ENCODE assay signal across 28 cellular contexts in the genomic region with DNA sequence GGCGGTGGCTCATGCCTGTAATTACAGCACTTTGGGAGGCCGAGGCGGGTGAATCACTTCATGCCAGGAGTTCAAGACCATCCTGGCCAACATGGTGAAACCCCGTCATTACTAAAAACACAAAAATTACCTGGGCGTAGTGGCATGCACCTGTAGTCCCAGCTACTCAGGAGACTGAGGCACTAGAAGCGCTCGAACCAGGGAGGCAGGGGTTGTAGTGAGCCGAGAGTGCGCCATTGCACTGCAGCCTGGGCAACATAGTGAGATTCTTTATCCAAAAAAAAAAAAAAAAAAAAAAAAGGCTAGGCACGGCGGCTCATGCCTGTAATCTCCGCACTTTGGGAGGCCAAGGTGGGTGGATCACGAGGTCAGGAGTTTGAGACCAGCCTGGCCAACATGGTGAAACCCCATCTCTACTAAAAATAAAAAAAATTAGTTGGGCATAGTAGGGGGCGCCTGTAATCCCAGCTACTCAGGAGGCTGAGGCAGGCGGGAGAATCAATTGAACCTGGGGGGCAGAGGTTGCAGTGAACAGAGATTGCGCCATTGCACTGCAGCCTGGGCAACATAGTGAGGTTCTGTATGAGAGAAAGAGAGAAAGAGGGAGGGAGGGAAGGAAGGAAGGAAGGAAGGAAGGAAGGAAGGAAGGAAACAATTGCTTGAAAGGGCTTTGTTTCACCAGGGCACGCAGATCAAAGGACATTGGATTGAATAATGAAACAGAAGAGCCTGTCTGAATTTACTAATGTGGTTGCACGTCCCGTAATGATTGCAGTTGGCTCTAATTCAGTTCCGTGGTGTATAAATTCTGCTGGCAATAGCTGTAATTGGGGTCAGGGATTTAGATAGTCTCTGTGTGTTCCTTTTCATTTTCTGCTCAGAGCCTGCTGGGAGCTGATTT. TPM values are rescaled to one million over a fixed set of nuclear protein-coding genes. Genes with fewer than 3 reads are reported as not detected.
A peak's percentile ranks its signal among the peaks of the same experiment; 100 is the strongest.
DNase-seq lines count a peak whose midpoint lies in the region; ATAC-seq, FAIRE-seq and TF ChIP-seq lines count a peak whose summit lies in the region.
"Had no signal": no experiment of that assay in that cellular context is flagged by ENCODE, and none has a peak within 500 bp of the region (broad histone marks: within the 10 kb centered on the region; RNA-seq: fewer than 3 reads in every experiment).

No MANE protein-coding gene starts in this region.

- no peak overlapping the region for H2BK5ac ChIP-seq in mesenchymal stem cell (ENCODE audit: low read depth, low read length, poor library complexity, severe bottlenecking)

- H4K8ac ChIP-seq in mesenchymal stem cell (ENCODE audit: low read length) = no peak overlapping the region

- no peak overlapping the region for H3K4ac ChIP-seq in mesenchymal stem cell (ENCODE audit: low read depth in 1 of 2, low read length in 2 of 2)

- intact Hi-C loops in A673 (cut with micrococcal nuclease; ENCODE audit: unreplicated experiment) = loop anchor here (2.0 kb wide), 1 partner anchor 52 kb away; no protein-coding TSS in a partner anchor
- intact Hi-C loops in sigmoid colon (cut with DNase I) = loop anchor here (5.0 kb wide), 1 partner anchor 63 kb away; no protein-coding TSS in a partner anchor
- intact Hi-C loops in activated T-helper 1 cell treated with anti-CD3 and anti-CD28 coated beads, Interleukin-12 subunit alpha, Interleukin-12 subunit beta, Interleukin-2, Interleukin-4 antibody, amounts not matched to agents 30 ng/mL and 10 ng/mL and 1 ng/mL, durations not matched to agents 14 hours and 24 hours and 36 hours (cut with micrococcal nuclease) = no loop called here

- no peak overlapping the region for H4K91ac ChIP-seq in mesenchymal stem cell (ENCODE audit: low read length)

- TF ChIP-seq CTCF in A673 (conservative IDR thresholded peaks at IDR 0.05; ENCODE audit: low read depth, low read length) (no peak), sigmoid colon (IDR thresholded peaks at IDR 0.05) (no peak)

- no peak overlapping the region for H3K4me3 Mint-ChIP-seq in activated T-helper 1 cell treated with anti-CD3 and anti-CD28 coated beads, Interleukin-12 subunit alpha, Interleukin-12 subunit beta, Interleukin-2, Interleukin-4 antibody, amounts not matched to agents 30 ng/mL and 10 ng/mL and 1 ng/mL, durations not matched to agents 14 hours and 24 hours and 36 hours
- H3K4me3 Mint-ChIP-seq: CD4-positive, CD25-positive, alpha-beta regulatory T cell had no signal

- H3K4me3 ChIP-seq in A673 (ENCODE audit: low read depth, low read length, poor library complexity, severe bottlenecking) (no peak overlapping the region), mesenchymal stem cell (ENCODE audit: insufficient read depth in 1 of 2, low read depth in 1 of 2, low read length in 2 of 2) (no peak overlapping the region), sigmoid colon (no peak overlapping the region)
- H3K4me3 ChIP-seq: BLaER1, PC-9, SJCRH30 had no signal

- POLR2A ChIA-PET in A673 (lab: Charles Lee; ENCODE audit: low non-redundant PET) = no interaction called here

- H3K23ac ChIP-seq in mesenchymal stem cell (ENCODE audit: low read length in 2 of 2) = no peak overlapping the region

- H3K9me3 ChIP-seq in A673 (ENCODE audit: low read depth, low read length, poor library complexity, severe bottlenecking) (no peaks in the 10 kb centered on the region), mesenchymal stem cell (ENCODE audit: control insufficient read depth, low read length) (no peaks in the 10 kb centered on the region), sigmoid colon (no peaks in the 10 kb centered on the region)
- H3K9me3 ChIP-seq: SJCRH30 had no signal

- no peak for ATAC-seq in HG03039 (IDR thresholded peaks at IDR 0.05; ENCODE audit: unreplicated experiment)
- no peak for ATAC-seq in GM19035 (IDR thresholded peaks at IDR 0.05; ENCODE audit: unreplicated experiment)
- ATAC-seq: Right ventricle myocardium inferior had no signal

- BruUV-seq in A673 (replicated peaks; lab: Mats Ljungman, UMichigan) = no TSS peak

- H3K36me3 ChIP-seq in A673 (ENCODE audit: insufficient read depth, low read length, poor library complexity, severe bottlenecking) (no peaks in the 10 kb centered on the region), mesenchymal stem cell (ENCODE audit: control insufficient read depth in 1 of 2, insufficient read depth in 2 of 2, low read depth in 1 of 2, low read length in 2 of 2) (peaks cover 0 to 18% of the 10 kb centered on the region in 2 experiments), sigmoid colon (no peaks in the 10 kb centered on the region)
- H3K36me3 ChIP-seq: BLaER1, SJCRH30 had no signal

- no peak overlapping the region for H2AFZ ChIP-seq in mesenchymal stem cell (ENCODE audit: low read depth, low read length)
- H2AFZ ChIP-seq: PC-9 had no signal

- H3K27me3 ChIP-seq in A673 (replicated peaks; ENCODE audit: insufficient read depth, low read depth, low read length, poor library complexity) (no peaks in the 10 kb centered on the region), mesenchymal stem cell (ENCODE audit: control insufficient read depth in 1 of 2, insufficient read depth in 1 of 2, low read length in 2 of 2) (peaks cover 0 to 8% of the 10 kb centered on the region in 2 experiments), sigmoid colon (no peaks in the 10 kb centered on the region)
- H3K27me3 ChIP-seq: BLaER1, SJCRH30 had no signal

- DNase-seq in A673 (ENCODE audit: low spot score) (peak; percentile 95), NCI-H69 (lab: John Stamatoyannopoulos, UW) (peak; percentile 18), mesenchymal stem cell (no peak), sigmoid colon (peak; percentile 18), GM12892 (ENCODE audit: insufficient read length) (no peak)
- no peak for DNase-seq in activated T-helper 1 cell treated with anti-CD3 and anti-CD28 coated beads, Interleukin-12 subunit alpha, Interleukin-12 subunit beta, Interleukin-2, Interleukin-4 antibody, amounts not matched to agents 30 ng/mL and 10 ng/mL and 1 ng/mL, durations not matched to agents 14 hours and 24 hours and 36 hours (ENCODE audit: low spot score)
- DNase-seq: 8988T; CD4-positive, CD25-positive, alpha-beta regulatory T cell; DMS53; KBM-7; MV-4-11; NCI-H1105; NCI-H1436 treated with DMSO at 0.1 percent for 48 hours; NCI-H1930; NCI-H446; NCI-H524 treated with DMSO at 0.1 percent for 48 hours; PC-9; SJCRH30 had no signal

- no peak overlapping the region for H3K4me2 ChIP-seq in mesenchymal stem cell (ENCODE audit: low read length, poor library complexity, severe bottlenecking)
- H3K4me2 ChIP-seq: BLaER1, PC-9 had no signal

- 93% methylated on average over 16 of the region's 20 CpGs for WGBS in mesenchymal stem cell
- WGBS in sigmoid colon, 2 donors = 79% methylated on average over 20 of the region's 20 CpGs

- TF ChIP-seq POLR2A in sigmoid colon (IDR thresholded peaks at IDR 0.05) (no peak), GM12892 (IDR thresholded peaks at IDR 0.05; ENCODE audit: low read depth, low read length) (no peak)

- no peak overlapping the region for H3K18ac ChIP-seq in mesenchymal stem cell (ENCODE audit: low read depth in 1 of 2, low read length in 2 of 2)

- H3K4me1 ChIP-seq in A673 (ENCODE audit: insufficient read depth, low read length, poor library complexity, severe bottlenecking) (peaks cover 27% of the 10 kb centered on the region), mesenchymal stem cell (ENCODE audit: control insufficient read depth, insufficient read depth, low read depth, low read length) (no peaks in the 10 kb centered on the region), sigmoid colon (peaks cover 0 to 19% (median 17%) of the 10 kb centered on the region in 4 donors)
- H3K4me1 ChIP-seq: SJCRH30 had no signal

- no peak overlapping the region for H3K14ac ChIP-seq in mesenchymal stem cell (ENCODE audit: low read length in 2 of 2)

- no peak overlapping the region for H2AK5ac ChIP-seq in mesenchymal stem cell (ENCODE audit: low read length, severe bottlenecking)

- no peaks in the 10 kb centered on the region for H3K4me1 Mint-ChIP-seq in activated T-helper 1 cell treated with anti-CD3 and anti-CD28 coated beads, Interleukin-12 subunit alpha, Interleukin-12 subunit beta, Interleukin-2, Interleukin-4 antibody, amounts not matched to agents 30 ng/mL and 10 ng/mL and 1 ng/mL, durations not matched to agents 14 hours and 24 hours and 36 hours (ENCODE audit: low read depth)

- H2BK120ac ChIP-seq in mesenchymal stem cell (ENCODE audit: low read depth, low read length) = no peak overlapping the region

- no peaks in the 10 kb centered on the region for H3K79me1 ChIP-seq in mesenchymal stem cell (replicated peaks; ENCODE audit: low read length, poor library complexity, severe bottlenecking)

- no peaks in the 10 kb centered on the region for H3K36me3 Mint-ChIP-seq in activated T-helper 1 cell treated with anti-CD3 and anti-CD28 coated beads, Interleukin-12 subunit alpha, Interleukin-12 subunit beta, Interleukin-2, Interleukin-4 antibody, amounts not matched to agents 30 ng/mL and 10 ng/mL and 1 ng/mL, durations not matched to agents 14 hours and 24 hours and 36 hours (ENCODE audit: low read depth)
- H3K36me3 Mint-ChIP-seq: CD4-positive, CD25-positive, alpha-beta regulatory T cell had no signal

- no peaks in the 10 kb centered on the region for H3K9me3 Mint-ChIP-seq in activated T-helper 1 cell treated with anti-CD3 and anti-CD28 coated beads, Interleukin-12 subunit alpha, Interleukin-12 subunit beta, Interleukin-2, Interleukin-4 antibody, amounts not matched to agents 30 ng/mL and 10 ng/mL and 1 ng/mL, durations not matched to agents 14 hours and 24 hours and 36 hours

- H3K27ac ChIP-seq in A673 (ENCODE audit: low read depth, low read length, poor library complexity, severe bottlenecking) = peak overlapping the region; percentile 78
- no peak overlapping the region for H3K27ac ChIP-seq in mesenchymal stem cell (ENCODE audit: low read length, poor library complexity, severe bottlenecking)
- H3K27ac ChIP-seq in sigmoid colon = no peak overlapping the region
- H3K27ac ChIP-seq: BLaER1, PC-9, SJCRH30 had no signal

- no peak overlapping the region for H3K27ac Mint-ChIP-seq in activated T-helper 1 cell treated with anti-CD3 and anti-CD28 coated beads, Interleukin-12 subunit alpha, Interleukin-12 subunit beta, Interleukin-2, Interleukin-4 antibody, amounts not matched to agents 30 ng/mL and 10 ng/mL and 1 ng/mL, durations not matched to agents 14 hours and 24 hours and 36 hours

- H3K27me3 Mint-ChIP-seq in activated T-helper 1 cell treated with anti-CD3 and anti-CD28 coated beads, Interleukin-12 subunit alpha, Interleukin-12 subunit beta, Interleukin-2, Interleukin-4 antibody, amounts not matched to agents 30 ng/mL and 10 ng/mL and 1 ng/mL, durations not matched to agents 14 hours and 24 hours and 36 hours (ENCODE audit: insufficient read depth) = no peaks in the 10 kb centered on the region

- H3K9ac ChIP-seq in mesenchymal stem cell (ENCODE audit: low read length) = peak overlapping the region; percentile 11
- H3K9ac ChIP-seq: BLaER1 had no signal

- no peak for FAIRE-seq in GM12892 (lab: Jason Lieb, UNC)
- FAIRE-seq: G401.6, GM19239, H54 had no signal

- TF ChIP-seq EP300 in sigmoid colon (IDR thresholded peaks at IDR 0.05) = no peak

- no peak overlapping the region for H2BK15ac ChIP-seq in mesenchymal stem cell (ENCODE audit: low read depth, poor library complexity, severe bottlenecking)

- CTCF ChIA-PET in A673 (lab: Charles Lee) = no interaction called here

- H2BK12ac ChIP-seq in mesenchymal stem cell (ENCODE audit: low read length in 2 of 2) = no peak overlapping the region

RNA-seq across cellular contexts. Expression of a gene that starts 13.2 kb away (rescaled TPM):
- total RNA-seq in A673 (2021) (7.5 and 7.7 TPM in 2 replicates), sigmoid colon (1 to 10 TPM in 1 of 4 donors, not detected in 3; 1.1 TPM)
- polyA plus RNA-seq in mesenchymal stem cell (2013, experiment 1 of 2) = 0.01 TPM
- polyA plus RNA-seq in mesenchymal stem cell (2013, experiment 2 of 2) = not detected
- polyA plus RNA-seq in sigmoid colon = under 1 TPM in 1 of 3 donors, not detected in 2; 0.03 TPM
- polyA plus RNA-seq in GM12892 (2012; ENCODE audit: missing spikeins) = not detected
- 0.65 TPM in 1 of 2 replicates, not detected in the other for total RNA-seq in activated T-helper 1 cell treated with anti-CD3 and anti-CD28 coated beads, Interleukin-12 subunit alpha, Interleukin-12 subunit beta, Interleukin-2, Interleukin-4 antibody, amounts not matched to agents 30 ng/mL and 10 ng/mL and 1 ng/mL, durations not matched to agents 14 hours and 24 hours and 36 hours
- total RNA-seq: CD4-positive, CD25-positive, alpha-beta regulatory T cell; HT1080; MCF 10A; PC-9; RPMI7951; SJCRH30 had no signal
- polyA plus RNA-seq: CD4-positive, CD25-positive, alpha-beta regulatory T cell had no signal

Comparison
In these comparisons a context has a peak if more than half of its experiments do, and no peak if none do; other contexts are left out.
1. DNase-seq: peak in A673 (single experiment), NCI-H69 (single experiment) and sigmoid colon (single experiment); none in mesenchymal stem cell (single experiment), GM12892 (single experiment) and activated T-helper 1 cell treated with anti-CD3 and anti-CD28 coated beads, Interleukin-12 subunit alpha, Interleukin-12 subunit beta, Interleukin-2, Interleukin-4 antibody, amounts not matched to agents 30 ng/mL and 10 ng/mL and 1 ng/mL, durations not matched to agents 14 hours and 24 hours and 36 hours (single experiment).